Comparison of ENCODE assay signal across 18 cellular contexts in genomic region chr9:76638001-76638400, GRCh38.
DNase-seq lines count a peak whose midpoint lies in the region; ATAC-seq and TF ChIP-seq lines count a peak whose summit lies in the region.
"Had no signal": no experiment of that assay in that cellular context is flagged by ENCODE, and none has a peak within 500 bp of the region (broad histone marks: within the 10 kb centered on the region; RNA-seq: fewer than 3 reads in every experiment).

No MANE protein-coding gene starts in this region.

- H3K9ac ChIP-seq in smooth muscle cell (ENCODE audit: low read depth) = peak overlapping the region; percentile 74
- H3K9ac ChIP-seq: SK-N-SH had no signal

- H3K27ac ChIP-seq in RWPE2 (ENCODE audit: poor library complexity, severe bottlenecking) = peak overlapping the region; percentile 64
- H3K27ac ChIP-seq in foreskin keratinocyte = no peak overlapping the region
- H3K27ac ChIP-seq in smooth muscle cell (ENCODE audit: low read depth) = peak overlapping the region; percentile 92
- H3K27ac ChIP-seq: C4-2B had no signal

- DNase-seq in NCI-H2029 (lab: John Stamatoyannopoulos, UW) (peak; percentile 21), NCI-H2029 treated with DMSO at 0.1 percent for 48 hours (lab: John Stamatoyannopoulos, UW) (no peak), RWPE2 (ENCODE audit: low spot score) (no peak), foreskin keratinocyte (peak; percentile 8 to 55), smooth muscle cell (lab: John Stamatoyannopoulos, UW; ENCODE audit: unreplicated experiment) (no peak), GM10266 (ENCODE audit: extremely low spot score) (no peak), D341Med (ENCODE audit: low spot score) (no peak)
- no peak for DNase-seq in naive thymus-derived CD8-positive, alpha-beta T cell
- DNase-seq: Calu3; EL; Karpas-422; NCI-H1417 treated with DMSO at 0.1 percent for 48 hours; NCI-H2081; NCI-H526; NK-92 treated with Interleukin-12 subunit alpha and Interleukin-12 subunit beta, amount 100 ng/mL, for 24 hours; SK-N-SH had no signal

- no peak overlapping the region for H3K4me2 ChIP-seq in smooth muscle cell
- H3K4me2 ChIP-seq: SK-N-SH had no signal

- no peak overlapping the region for H3K4me3 ChIP-seq in RWPE2 (ENCODE audit: severe bottlenecking)
- H3K4me3 ChIP-seq in smooth muscle cell = no peak overlapping the region

- H3K9me3 Mint-ChIP-seq in naive thymus-derived CD8-positive, alpha-beta T cell = no peaks in the 10 kb centered on the region

- no peak overlapping the region for H3K27ac Mint-ChIP-seq in naive thymus-derived CD8-positive, alpha-beta T cell

- no peaks in the 10 kb centered on the region for H3K36me3 Mint-ChIP-seq in naive thymus-derived CD8-positive, alpha-beta T cell

- H2AFZ ChIP-seq in smooth muscle cell (ENCODE audit: low read depth) = no peak overlapping the region

- no peaks in the 10 kb centered on the region for H3K79me2 ChIP-seq in smooth muscle cell (ENCODE audit: low read depth)

- no peak overlapping the region for H3K4me3 Mint-ChIP-seq in naive thymus-derived CD8-positive, alpha-beta T cell

- no peaks in the 10 kb centered on the region for H3K9me3 ChIP-seq in RWPE2 (ENCODE audit: severe bottlenecking)
- H3K9me3 ChIP-seq in smooth muscle cell (replicated peaks; ENCODE audit: low read depth) = no peaks in the 10 kb centered on the region
- H3K9me3 ChIP-seq: SK-N-SH had no signal

- no peaks in the 10 kb centered on the region for H4K20me1 ChIP-seq in smooth muscle cell (ENCODE audit: low read depth)

- no peaks in the 10 kb centered on the region for H3K27me3 Mint-ChIP-seq in naive thymus-derived CD8-positive, alpha-beta T cell

- no peaks in the 10 kb centered on the region for H3K36me3 ChIP-seq in RWPE2 (ENCODE audit: low read depth)
- H3K36me3 ChIP-seq in smooth muscle cell (ENCODE audit: low read depth) = no peaks in the 10 kb centered on the region

- ATAC-seq in RWPE2 (ENCODE audit: low read depth) (no peak), foreskin keratinocyte (peak; percentile 26)
- ATAC-seq in naive thymus-derived CD8-positive, alpha-beta T cell = no peak
- ATAC-seq: Right ventricle myocardium inferior had no signal

- H3F3A ChIP-seq in smooth muscle cell (ENCODE audit: low read depth) = no peaks in the 10 kb centered on the region

- POLR2A ChIA-PET in naive thymus-derived CD8-positive, alpha-beta T cell (lab: Charles Lee) = no interaction called here

- TF ChIP-seq CTCF in RWPE2 (IDR thresholded peaks at IDR 0.05; ENCODE audit: poor library complexity, severe bottlenecking) = no peak
- TF ChIP-seq CTCF in foreskin keratinocyte (conservative IDR thresholded peaks at IDR 0.05) = no peak
- TF ChIP-seq CTCF in smooth muscle cell (IDR thresholded peaks at IDR 0.05; ENCODE audit: borderline replicate concordance, insufficient read depth, poor library complexity, severe bottlenecking) = no peak
- TF ChIP-seq CTCF in GM10266 (IDR thresholded peaks at IDR 0.05; ENCODE audit: control insufficient read depth, insufficient read depth, low read depth, missing control alignments) = no peak

- H3K27me3 ChIP-seq in RWPE2 (ENCODE audit: insufficient read depth, poor library complexity, severe bottlenecking) = no peaks in the 10 kb centered on the region
- no peaks in the 10 kb centered on the region for H3K27me3 ChIP-seq in foreskin keratinocyte
- H3K27me3 ChIP-seq in smooth muscle cell (ENCODE audit: low read depth) = no peaks in the 10 kb centered on the region

- H3K4me1 ChIP-seq in RWPE2 (ENCODE audit: insufficient read depth, poor library complexity, severe bottlenecking) (peaks cover 18% of the 10 kb centered on the region), foreskin keratinocyte (no peaks in the 10 kb centered on the region), smooth muscle cell (ENCODE audit: low read depth) (peaks cover 4% of the 10 kb centered on the region)

- H3K4me1 Mint-ChIP-seq in naive thymus-derived CD8-positive, alpha-beta T cell = peaks cover 2 to 24% (median 11%) of the 10 kb centered on the region in 4 donors

- WGBS in smooth muscle cell (ENCODE audit: low lambda C conversion rate) = 68% methylated on average over 4 of the region's 4 CpGs

Comparison
In these comparisons a context has a peak if more than half of its experiments do, and no peak if none do; other contexts are left out.
1. DNase-seq: peak in NCI-H2029 (single experiment) and foreskin keratinocyte (2 of 2); none in NCI-H2029 treated with DMSO at 0.1 percent for 48 hours (single experiment), RWPE2 (single experiment), smooth muscle cell (single experiment), GM10266 (single experiment), D341Med (single experiment) and naive thymus-derived CD8-positive, alpha-beta T cell (0 of 10).